Comparison of ENCODE assay signal across 12 cellular contexts in the genomic region with DNA sequence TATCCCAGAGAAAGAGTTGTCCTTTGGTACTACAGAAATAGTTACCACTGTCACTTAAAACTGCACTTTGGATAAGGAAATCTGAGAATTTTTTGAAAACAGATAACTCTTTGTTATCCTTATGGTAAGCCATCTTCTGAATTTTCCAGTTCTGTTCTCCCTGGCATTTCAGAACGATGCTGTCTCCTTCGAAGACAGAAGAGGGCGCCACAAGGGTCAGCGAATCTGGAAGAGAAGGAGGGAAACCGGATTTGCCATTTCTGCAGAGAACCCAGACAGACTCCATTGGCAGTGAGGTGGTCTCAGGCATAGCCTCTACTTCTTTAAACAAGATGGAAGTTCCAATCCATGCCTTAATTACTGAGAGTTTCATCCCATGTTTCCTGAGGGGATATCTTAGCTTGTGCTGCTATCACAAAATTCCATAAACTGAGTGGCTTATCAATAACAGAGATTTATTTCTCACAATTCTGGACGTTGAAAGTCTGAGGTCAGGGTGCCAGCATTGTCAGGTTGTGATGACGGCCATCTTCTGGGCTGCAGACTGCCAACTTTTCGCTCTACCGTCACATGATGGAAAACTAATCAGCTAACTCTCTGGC. TPM values are rescaled to one million over a fixed set of nuclear protein-coding genes. Genes with fewer than 3 reads are reported as not detected.
DNase-seq lines count a peak whose midpoint lies in the region; ATAC-seq, FAIRE-seq and TF ChIP-seq lines count a peak whose summit lies in the region.
"Had no signal": no experiment of that assay in that cellular context is flagged by ENCODE, and none has a peak within 500 bp of the region (broad histone marks: within the 10 kb centered on the region; RNA-seq: fewer than 3 reads in every experiment).

No MANE protein-coding gene starts in this region.

- peaks cover 4% of the 10 kb centered on the region; the same call in 1 of the 2 replicates for H3F3A ChIP-seq in DOHH2 (ENCODE audit: control insufficient read depth, insufficient read depth)

- no peak for TF ChIP-seq POLR2A in HepG2 (IDR thresholded peaks at IDR 0.05; ENCODE audit: insufficient read depth in 1 of 2, low read depth in 2 of 2, low read length in 2 of 2)

- no peaks in the 10 kb centered on the region for H3K27me3 ChIP-seq in DOHH2 (ENCODE audit: control insufficient read depth, low read length)
- H3K27me3 ChIP-seq in KMS-11 (ENCODE audit: insufficient read depth, low read depth), result no peaks in the 10 kb centered on the region
- no peaks in the 10 kb centered on the region for H3K27me3 ChIP-seq in brain microvascular endothelial cell (replicated peaks)
- H3K27me3 ChIP-seq in HepG2 (ENCODE audit: control insufficient read depth in 1 of 2, insufficient read depth in 2 of 2, low read length in 2 of 2), result no peaks in the 10 kb centered on the region

- no peak overlapping the region for H3K27ac Mint-ChIP-seq in nephron progenitor cell
- H3K27ac Mint-ChIP-seq in activated CD4-positive, alpha-beta memory T cell treated with anti-CD3 and anti-CD28 coated beads for 36 hours, result no peak overlapping the region
- H3K27ac Mint-ChIP-seq: activated T-helper 1 cell treated with anti-CD3 and anti-CD28 coated beads, Interleukin-12 subunit alpha, Interleukin-12 subunit beta, Interleukin-2, Interleukin-4 antibody, amounts not matched to agents 30 ng/mL and 10 ng/mL and 1 ng/mL, durations not matched to agents 14 hours and 24 hours and 36 hours had no signal

- no peaks in the 10 kb centered on the region for H3K9me3 Mint-ChIP-seq in nephron progenitor cell
- no peaks in the 10 kb centered on the region for H3K9me3 Mint-ChIP-seq in activated CD4-positive, alpha-beta memory T cell treated with anti-CD3 and anti-CD28 coated beads for 36 hours
- H3K9me3 Mint-ChIP-seq: activated T-helper 1 cell treated with anti-CD3 and anti-CD28 coated beads, Interleukin-12 subunit alpha, Interleukin-12 subunit beta, Interleukin-2, Interleukin-4 antibody, amounts not matched to agents 30 ng/mL and 10 ng/mL and 1 ng/mL, durations not matched to agents 14 hours and 24 hours and 36 hours had no signal

- H3K9ac ChIP-seq in KMS-11, result no peak overlapping the region
- H3K9ac ChIP-seq in HepG2 (ENCODE audit: insufficient read depth, low read depth, low read length), result no peak overlapping the region

- in situ Hi-C loops in brain microvascular endothelial cell (cut with HindIII; ENCODE audit: low pct_ligation_motif_present, low sequenced_read_pairs), result no loop called here
- in situ Hi-C loops in HepG2 (cut with HindIII; ENCODE audit: extremely low pct_ligation_motif_present, low pct_unique_long_range_greater_than_20kb), result no loop called here

- no peak for DNase-seq in brain microvascular endothelial cell
- DNase-seq in nephron progenitor cell, result peak; percentile 9
- DNase-seq in cerebellum (ENCODE audit: low spot score), result no peak
- no peak for DNase-seq in HepG2 (ENCODE audit: low spot score)
- DNase-seq in activated CD4-positive, alpha-beta memory T cell treated with anti-CD3 and anti-CD28 coated beads for 36 hours, result no peak
- DNase-seq: central memory CD4-positive, alpha-beta T cell; T-helper 9 cell had no signal

- H2AFZ ChIP-seq in KMS-11 (ENCODE audit: low read depth), result no peak overlapping the region
- no peak overlapping the region for H2AFZ ChIP-seq in HepG2 (ENCODE audit: low read length)

- H3K4me3 Mint-ChIP-seq in nephron progenitor cell, result no peak overlapping the region
- H3K4me3 Mint-ChIP-seq in activated CD4-positive, alpha-beta memory T cell treated with anti-CD3 and anti-CD28 coated beads for 36 hours, result no peak overlapping the region
- H3K4me3 Mint-ChIP-seq: activated T-helper 1 cell treated with anti-CD3 and anti-CD28 coated beads, Interleukin-12 subunit alpha, Interleukin-12 subunit beta, Interleukin-2, Interleukin-4 antibody, amounts not matched to agents 30 ng/mL and 10 ng/mL and 1 ng/mL, durations not matched to agents 14 hours and 24 hours and 36 hours had no signal

- H3K4me1 ChIP-seq in DOHH2 (ENCODE audit: control insufficient read depth, low read length) (peaks cover 58% of the 10 kb centered on the region), KMS-11 (ENCODE audit: low read depth, poor library complexity, severe bottlenecking) (peaks cover 41% of the 10 kb centered on the region), HepG2 (ENCODE audit: insufficient read depth, low read length) (no peaks in the 10 kb centered on the region)

- H4K20me1 ChIP-seq in DOHH2 (ENCODE audit: control insufficient read depth, insufficient read depth, low read depth, low read length) (no peaks in the 10 kb centered on the region), KMS-11 (ENCODE audit: insufficient read depth) (no peaks in the 10 kb centered on the region), HepG2 (ENCODE audit: insufficient read depth, low read length) (no peaks in the 10 kb centered on the region)

- POLR2A ChIA-PET in HepG2 (lab: Yijun Ruan, JAX), result no interaction called here
- POLR2A ChIA-PET in activated CD4-positive, alpha-beta memory T cell treated with anti-CD3 and anti-CD28 coated beads for 36 hours (lab: Charles Lee), result no interaction called here

- no peak for TF ChIP-seq EP300 in HepG2 (IDR thresholded peaks at IDR 0.05; ENCODE audit: low read depth in 2 of 2, low read length in 2 of 2)
- no peak for TF ChIP-seq EP300 in HepG2 (CRISPR knock-in tag; IDR thresholded peaks at IDR 0.05; ENCODE audit: borderline replicate concordance)

- WGBS in HepG2 (ENCODE audit: low lambda C conversion rate), result 30% methylated on average over 8 of the region's 9 CpGs

- CTCF ChIA-PET in HepG2 (lab: Yijun Ruan, JAX; ENCODE audit: low intra/inter-chr PET ratio, low total read pairs), result no interaction called here
- CTCF ChIA-PET in activated CD4-positive, alpha-beta memory T cell treated with anti-CD3 and anti-CD28 coated beads for 36 hours (lab: Charles Lee), result no interaction called here

- BruUV-seq in HepG2 (replicated peaks; lab: Mats Ljungman, UMichigan), result no TSS peak

- H3K4me3 ChIP-seq in DOHH2 (ENCODE audit: low read length), result no peak overlapping the region
- no peak overlapping the region for H3K4me3 ChIP-seq in KMS-11 (IDR thresholded peaks at IDR 0.05; ENCODE audit: insufficient read depth, low read depth, low read length)
- no peak overlapping the region for H3K4me3 ChIP-seq in brain microvascular endothelial cell (ENCODE audit: low read depth, low read length)
- H3K4me3 ChIP-seq in HepG2 (replicated peaks in 1 of 3; ENCODE audit: insufficient read depth in 1 of 3, low read depth in 2 of 3, low read length in 3 of 3), result no peak overlapping the region
- H3K4me3 ChIP-seq: skin epidermis had no signal

- no peaks in the 10 kb centered on the region for H3K4me1 Mint-ChIP-seq in nephron progenitor cell
- H3K4me1 Mint-ChIP-seq in activated CD4-positive, alpha-beta memory T cell treated with anti-CD3 and anti-CD28 coated beads for 36 hours (ENCODE audit: low read depth), result no peaks in the 10 kb centered on the region

- H3K79me2 ChIP-seq in DOHH2 (ENCODE audit: control insufficient read depth, low read length), result no peaks in the 10 kb centered on the region
- no peaks in the 10 kb centered on the region for H3K79me2 ChIP-seq in KMS-11 (ENCODE audit: insufficient read depth, low read depth)
- no peaks in the 10 kb centered on the region for H3K79me2 ChIP-seq in HepG2 (ENCODE audit: insufficient read depth, low read length)

- no peak for TF ChIP-seq RAD21 in HepG2 (CRISPR knock-in tag; IDR thresholded peaks at IDR 0.05)

- H3K36me3 ChIP-seq in DOHH2 (ENCODE audit: control insufficient read depth, low read length), result no peaks in the 10 kb centered on the region
- no peaks in the 10 kb centered on the region for H3K36me3 ChIP-seq in KMS-11 (ENCODE audit: insufficient read depth)
- H3K36me3 ChIP-seq in brain microvascular endothelial cell (replicated peaks), result no peaks in the 10 kb centered on the region
- H3K36me3 ChIP-seq in HepG2 (replicated peaks in 1 of 2; ENCODE audit: control insufficient read depth in 1 of 2, insufficient read depth in 2 of 2, low read length in 2 of 2), result no peaks in the 10 kb centered on the region

- no peak for FAIRE-seq in HepG2 (lab: Jason Lieb, UNC)

- H3K9me3 ChIP-seq in DOHH2 (ENCODE audit: control insufficient read depth, insufficient read depth, low read length) (no peaks in the 10 kb centered on the region), HepG2 (ENCODE audit: low read length) (no peaks in the 10 kb centered on the region)

- H3K9me2 ChIP-seq in DOHH2 (replicated peaks; ENCODE audit: control insufficient read depth, low read length), result no peaks in the 10 kb centered on the region

- peak; percentile 82 for TF ChIP-seq CTCF in DOHH2 (IDR thresholded peaks at IDR 0.05; ENCODE audit: low read depth, low read length, poor library complexity, severe bottlenecking)
- TF ChIP-seq CTCF in KMS-11 (conservative IDR thresholded peaks at IDR 0.05; ENCODE audit: low read depth, low read length), result peak; percentile 89
- peak; percentile 30 for TF ChIP-seq CTCF in brain microvascular endothelial cell (IDR thresholded peaks at IDR 0.05; ENCODE audit: low read depth, low read length, missing control alignments)
- TF ChIP-seq CTCF in nephron progenitor cell (IDR thresholded peaks at IDR 0.05), result peak; percentile 17
- TF ChIP-seq CTCF in HepG2 (CRISPR knock-in tag; IDR thresholded peaks at IDR 0.05), result no peak

- H3K4me2 ChIP-seq in DOHH2 (ENCODE audit: low read length) (no peak overlapping the region), KMS-11 (no peak overlapping the region), HepG2 (ENCODE audit: low read depth, low read length) (no peak overlapping the region)

- H3K36me3 Mint-ChIP-seq in nephron progenitor cell (ENCODE audit: low read depth), result no peaks in the 10 kb centered on the region
- no peaks in the 10 kb centered on the region for H3K36me3 Mint-ChIP-seq in activated CD4-positive, alpha-beta memory T cell treated with anti-CD3 and anti-CD28 coated beads for 36 hours

- H3K27ac ChIP-seq in DOHH2 (ENCODE audit: low read depth, low read length) (no peak overlapping the region), KMS-11 (no peak overlapping the region), brain microvascular endothelial cell (no peak overlapping the region), HepG2 (ENCODE audit: extremely low read length, insufficient read depth, low read length) (no peak overlapping the region)
- H3K27ac ChIP-seq: skin epidermis had no signal

- no peaks in the 10 kb centered on the region for H3K27me3 Mint-ChIP-seq in nephron progenitor cell (ENCODE audit: low read depth, poor library complexity)
- peaks cover 14% of the 10 kb centered on the region for H3K27me3 Mint-ChIP-seq in activated CD4-positive, alpha-beta memory T cell treated with anti-CD3 and anti-CD28 coated beads for 36 hours

- intact Hi-C loops in HepG2 (cut with micrococcal nuclease; ENCODE audit: unreplicated experiment), result no loop called here
- intact Hi-C loops in activated CD4-positive, alpha-beta memory T cell treated with anti-CD3 and anti-CD28 coated beads for 36 hours (cut with micrococcal nuclease), result loop anchor here (10.0 kb wide), 1 partner anchor 186 kb away; no protein-coding TSS in a partner anchor

- ATAC-seq in HepG2 (no peak), HG03025 (IDR thresholded peaks at IDR 0.05; ENCODE audit: low FRiP score, unreplicated experiment) (no peak)

RNA-seq across cellular contexts. Expression of gene FCRL2, which starts 6.4 kb away (rescaled TPM):
- total RNA-seq in cerebellum, result not detected
- total RNA-seq in HepG2 (2016; rRNA removed; fragmentation: Illumina TruSeq; extraction: Trizol), result not detected in 2 replicates
- total RNA-seq in HepG2 (2016; cell fraction: cytosol; rRNA removed; fragmentation: Illumina TruSeq; extraction: Trizol; ENCODE audit: low read depth), result not detected in 2 replicates
- total RNA-seq in HepG2 (2016; cell fraction: insoluble cytoplasmic fraction; rRNA removed; fragmentation: Illumina TruSeq; extraction: Trizol), result not detected in 2 replicates
- not detected in 2 replicates for total RNA-seq in HepG2 (2016; cell fraction: membrane; rRNA removed; fragmentation: Illumina TruSeq; extraction: Trizol)
- not detected in 2 replicates for total RNA-seq in HepG2 (2016; cell fraction: nucleus; rRNA removed; fragmentation: Illumina TruSeq; extraction: Trizol)
- not detected in 2 replicates for polyA plus RNA-seq in HepG2 (2011; rRNA removed)
- polyA plus RNA-seq in HepG2 (2011; cell fraction: cytosol; rRNA removed), result not detected in 2 replicates
- polyA plus RNA-seq in HepG2 (2011; cell fraction: nucleus; rRNA removed), result not detected in 2 replicates
- polyA plus RNA-seq in HepG2 (2012), result not detected in 2 replicates
- polyA plus RNA-seq in HepG2 (2016; cell fraction: cytosol; fragmentation: Illumina TruSeq; extraction: Trizol; ENCODE audit: low read depth), result not detected in 2 replicates
- not detected in 2 replicates for polyA plus RNA-seq in HepG2 (2016; cell fraction: insoluble cytoplasmic fraction; fragmentation: Illumina TruSeq; extraction: Trizol; ENCODE audit: low read depth)
- polyA plus RNA-seq in HepG2 (2016; cell fraction: membrane; fragmentation: Illumina TruSeq; extraction: Trizol; ENCODE audit: low read depth), result not detected in 2 replicates
- polyA plus RNA-seq in HepG2 (2016; cell fraction: nucleus; fragmentation: Illumina TruSeq; extraction: Trizol; ENCODE audit: insufficient read depth, low read depth), result not detected in 2 replicates
- not detected in 2 replicates for polyA minus RNA-seq in HepG2 (2011; rRNA and poly(A)+ RNA removed; ENCODE audit: low replicate concordance)
- polyA minus RNA-seq in HepG2 (2011; cell fraction: cytosol; rRNA and poly(A)+ RNA removed), result not detected in 2 replicates
- not detected in 2 replicates for polyA minus RNA-seq in HepG2 (2011; cell fraction: nucleus; rRNA and poly(A)+ RNA removed)
- not detected for total RNA-seq in activated CD4-positive, alpha-beta memory T cell treated with anti-CD3 and anti-CD28 coated beads for 36 hours
- total RNA-seq: activated T-helper 1 cell treated with anti-CD3 and anti-CD28 coated beads, Interleukin-12 subunit alpha, Interleukin-12 subunit beta, Interleukin-2, Interleukin-4 antibody, amounts not matched to agents 30 ng/mL and 10 ng/mL and 1 ng/mL, durations not matched to agents 14 hours and 24 hours and 36 hours had no signal

RNA-seq across cellular contexts. Expression of gene FCRL1, which starts 49.4 kb away (rescaled TPM):
- total RNA-seq in cerebellum (0.18 TPM), HepG2 (2016; rRNA removed; fragmentation: Illumina TruSeq; extraction: Trizol) (not detected in 2 replicates)
- not detected in 2 replicates for total RNA-seq in HepG2 (2016; cell fraction: cytosol; rRNA removed; fragmentation: Illumina TruSeq; extraction: Trizol; ENCODE audit: low read depth)
- total RNA-seq in HepG2 (2016; cell fraction: insoluble cytoplasmic fraction; rRNA removed; fragmentation: Illumina TruSeq; extraction: Trizol), result not detected in 2 replicates
- total RNA-seq in HepG2 (2016; cell fraction: membrane; rRNA removed; fragmentation: Illumina TruSeq; extraction: Trizol), result not detected in 2 replicates
- total RNA-seq in HepG2 (2016; cell fraction: nucleus; rRNA removed; fragmentation: Illumina TruSeq; extraction: Trizol), result not detected in 2 replicates
- polyA plus RNA-seq in HepG2 (2011; rRNA removed), result not detected in 2 replicates
- not detected in 2 replicates for polyA plus RNA-seq in HepG2 (2011; cell fraction: cytosol; rRNA removed)
- not detected in 2 replicates for polyA plus RNA-seq in HepG2 (2011; cell fraction: nucleus; rRNA removed)
- polyA plus RNA-seq in HepG2 (2012), result not detected in 2 replicates
- not detected in 2 replicates for polyA plus RNA-seq in HepG2 (2016; cell fraction: cytosol; fragmentation: Illumina TruSeq; extraction: Trizol; ENCODE audit: low read depth)
- polyA plus RNA-seq in HepG2 (2016; cell fraction: insoluble cytoplasmic fraction; fragmentation: Illumina TruSeq; extraction: Trizol; ENCODE audit: low read depth), result not detected in 2 replicates
- polyA plus RNA-seq in HepG2 (2016; cell fraction: membrane; fragmentation: Illumina TruSeq; extraction: Trizol; ENCODE audit: low read depth), result not detected in 2 replicates
- not detected in 2 replicates for polyA plus RNA-seq in HepG2 (2016; cell fraction: nucleus; fragmentation: Illumina TruSeq; extraction: Trizol; ENCODE audit: insufficient read depth, low read depth)
- not detected in 2 replicates for polyA minus RNA-seq in HepG2 (2011; rRNA and poly(A)+ RNA removed; ENCODE audit: low replicate concordance)
- polyA minus RNA-seq in HepG2 (2011; cell fraction: cytosol; rRNA and poly(A)+ RNA removed), result not detected in 2 replicates
- not detected in 2 replicates for polyA minus RNA-seq in HepG2 (2011; cell fraction: nucleus; rRNA and poly(A)+ RNA removed)
- total RNA-seq in activated CD4-positive, alpha-beta memory T cell treated with anti-CD3 and anti-CD28 coated beads for 36 hours, result not detected
- total RNA-seq: activated T-helper 1 cell treated with anti-CD3 and anti-CD28 coated beads, Interleukin-12 subunit alpha, Interleukin-12 subunit beta, Interleukin-2, Interleukin-4 antibody, amounts not matched to agents 30 ng/mL and 10 ng/mL and 1 ng/mL, durations not matched to agents 14 hours and 24 hours and 36 hours had no signal
